ENCODE assay signal across 8 cellular contexts in genomic region chr3:52456169-52456799, GRCh38. TPM values are rescaled to one million over a fixed set of nuclear protein-coding genes. Genes with fewer than 3 reads are reported as not detected.
DNase-seq lines count a peak whose midpoint lies in the region; ATAC-seq and TF ChIP-seq lines count a peak whose summit lies in the region.

No MANE protein-coding gene starts in this region.

- POLR2A ChIA-PET in HEK293T (lab: Yijun Ruan, JAX), result interaction anchor here (1.0 to 1.6 kb wide), 3 partner anchors 8 to 80 kb away, joined by 3 to 6 read pairs (median 4); partner anchors contain the start of gene UQCC5

- TF ChIP-seq POLR2A in gastrocnemius medialis (IDR thresholded peaks at IDR 0.05), result no peak

- H3K4me3 Mint-ChIP-seq in activated naive CD8-positive, alpha-beta T cell treated with anti-CD3 and anti-CD28 coated beads, Interleukin-2, amount 50 U/mL, for 24 hours, result peak overlapping the region; percentile 94

- H3K79me2 ChIP-seq in ACC112 (ENCODE audit: control insufficient read depth, insufficient read depth, low read length, unreplicated experiment), result peaks cover 29% of the 10 kb centered on the region

- in situ Hi-C loops in gastrocnemius medialis (cut with MboI; ENCODE audit: low sequenced_read_pairs in 4 of 4), result no loop called here

- H3K4me1 ChIP-seq in ACC112 (ENCODE audit: control insufficient read depth, insufficient read depth, low read length, unreplicated experiment) (peaks cover 9% of the 10 kb centered on the region), right cardiac atrium (ENCODE audit: control insufficient read depth, insufficient read depth, low read length) (peaks cover 9% of the 10 kb centered on the region), gastrocnemius medialis (peaks cover 31 to 38% of the 10 kb centered on the region in 2 donors)

- H3K27me3 ChIP-seq in ACC112 (ENCODE audit: insufficient read depth, low read length) (no peaks in the 10 kb centered on the region), right cardiac atrium (ENCODE audit: control insufficient read depth, insufficient read depth) (no peaks in the 10 kb centered on the region), gastrocnemius medialis (no peaks in the 10 kb centered on the region)

- 7% methylated on average over 13 of the region's 13 CpGs for WGBS in right cardiac atrium

- H3K9me3 ChIP-seq in right cardiac atrium (ENCODE audit: control insufficient read depth, low read length) (no peaks in the 10 kb centered on the region), gastrocnemius medialis (no peaks in the 10 kb centered on the region)

- no peaks in the 10 kb centered on the region for H3K9me3 Mint-ChIP-seq in activated naive CD8-positive, alpha-beta T cell treated with anti-CD3 and anti-CD28 coated beads, Interleukin-2, amount 50 U/mL, for 24 hours

- H3K4me1 Mint-ChIP-seq in activated naive CD8-positive, alpha-beta T cell treated with anti-CD3 and anti-CD28 coated beads, Interleukin-2, amount 50 U/mL, for 24 hours, result peaks cover 41% of the 10 kb centered on the region

- ATAC-seq in activated naive CD8-positive, alpha-beta T cell treated with anti-CD3 and anti-CD28 coated beads, Interleukin-2, amount 50 U/mL, for 24 hours, result no peak
- peak; percentile 20 to 61 for ATAC-seq in right cardiac atrium
- ATAC-seq in gastrocnemius medialis, result no peak
- no peak for ATAC-seq in GM21737 (IDR thresholded peaks at IDR 0.05; ENCODE audit: unreplicated experiment)
- no peak for ATAC-seq in HG03457 (IDR thresholded peaks at IDR 0.05; ENCODE audit: unreplicated experiment)

- intact Hi-C loops in right cardiac atrium (cut with DNase I), result no loop called here
- intact Hi-C loops in gastrocnemius medialis (cut with DNase I; ENCODE audit: low total_unique reads), result loop anchor here (10.0 kb wide), 2 partner anchors 171 to 389 kb away; partner anchors contain the start of gene GLYCTK

- H3K27ac ChIP-seq in ACC112 (ENCODE audit: low read depth, low read length) (peak overlapping the region; percentile 12; the same call in 1 of the 2 replicates), right cardiac atrium (ENCODE audit: low read length) (peak overlapping the region; percentile 81), gastrocnemius medialis (peak overlapping the region; percentile 94 to 99 (median 97))

- H2AFZ ChIP-seq in ACC112 (ENCODE audit: low read length, unreplicated experiment), result peak overlapping the region; percentile 64

- no peak for TF ChIP-seq CTCF in gastrocnemius medialis (IDR thresholded peaks at IDR 0.05 in 4 of 5, conservative IDR thresholded peaks at IDR 0.05 in 1 of 5)

- CTCF ChIA-PET in HEK293T (lab: Yijun Ruan, JAX), result no interaction called here

- H3K27me3 Mint-ChIP-seq in activated naive CD8-positive, alpha-beta T cell treated with anti-CD3 and anti-CD28 coated beads, Interleukin-2, amount 50 U/mL, for 24 hours, result no peaks in the 10 kb centered on the region

- H3K27ac Mint-ChIP-seq in activated naive CD8-positive, alpha-beta T cell treated with anti-CD3 and anti-CD28 coated beads, Interleukin-2, amount 50 U/mL, for 24 hours, result peak overlapping the region; percentile 95

- DNase-seq in HEK293T (ENCODE audit: extremely low spot score) (peak; percentile 39), right cardiac atrium (peak in 2 of 3 donors; percentile 77 to 79), gastrocnemius medialis (no peak), SKM-1 treated with dmso at 0.1 percent for 144 hours (lab: John Stamatoyannopoulos, UW; ENCODE audit: unreplicated experiment) (no peak)
- no peak for DNase-seq in activated naive CD8-positive, alpha-beta T cell treated with anti-CD3 and anti-CD28 coated beads, Interleukin-2, amount 50 U/mL, for 24 hours

- H3K4me3 ChIP-seq in ACC112 (ENCODE audit: low read depth, low read length), result peak overlapping the region; percentile 97
- peak overlapping the region; percentile 85 for H3K4me3 ChIP-seq in right cardiac atrium (ENCODE audit: low read length)
- H3K4me3 ChIP-seq in gastrocnemius medialis, result peak overlapping the region; percentile 73 to 95 (median 86)

- peaks cover 14% of the 10 kb centered on the region for H3K36me3 Mint-ChIP-seq in activated naive CD8-positive, alpha-beta T cell treated with anti-CD3 and anti-CD28 coated beads, Interleukin-2, amount 50 U/mL, for 24 hours (ENCODE audit: low read depth)

- H3K36me3 ChIP-seq in ACC112 (ENCODE audit: insufficient read depth, low read length) (peaks cover 21% of the 10 kb centered on the region), gastrocnemius medialis (peaks cover 0 to 35% of the 10 kb centered on the region in 2 donors)

TF ChIP-seq in HEK293T, 16 proteins besides CTCF, POLR2A, EP300 and RAD21:
- no peak for TF ChIP-seq ARNT (IDR thresholded peaks at IDR 0.05)
- TF ChIP-seq PKNOX1 (IDR thresholded peaks at IDR 0.05), result no peak
- no peak for TF ChIP-seq BHLHE40 (IDR thresholded peaks at IDR 0.05; ENCODE audit: borderline replicate concordance)
- TF ChIP-seq L3MBTL2 (conservative IDR thresholded peaks at IDR 0.05), result no peak
- no peak for TF ChIP-seq SP1 (IDR thresholded peaks at IDR 0.05)
- no peak for TF ChIP-seq ELF4 (IDR thresholded peaks at IDR 0.05)
- TF ChIP-seq NFRKB (IDR thresholded peaks at IDR 0.05), result no peak
- TF ChIP-seq FOXM1 (IDR thresholded peaks at IDR 0.05; ENCODE audit: borderline replicate concordance), result no peak
- TF ChIP-seq SUZ12 (IDR thresholded peaks at IDR 0.05), result no peak
- no peak for TF ChIP-seq FOXK2 (IDR thresholded peaks at IDR 0.05)

RNA-seq across cellular contexts. Expression of gene NISCH, which starts 0.9 kb away (rescaled TPM):
- total RNA-seq in right cardiac atrium (10 to 100 TPM; 48.6 to 59.2 (median 53.0) TPM), gastrocnemius medialis (10 to 100 TPM; 19.2 to 38.3 (median 25.0) TPM)
- 31.2 TPM for polyA plus RNA-seq in right cardiac atrium

RNA-seq across cellular contexts. Expression of gene TNNC1, which starts 2.4 kb away (rescaled TPM):
- 1,000 to 10,000 TPM; 2,349 to 3,477 (median 2,851) TPM for total RNA-seq in right cardiac atrium
- 6,305 TPM for polyA plus RNA-seq in right cardiac atrium
- total RNA-seq in gastrocnemius medialis, result over 10,000 TPM in 1 of 4 donors, 1,000 to 10,000 TPM in 3; 5,017 to 11,453 (median 7,253) TPM

RNA-seq across cellular contexts. Expression of gene SEMA3G, which starts 11.4 kb away (rescaled TPM):
- total RNA-seq in right cardiac atrium (10 to 100 TPM in 1 of 4 donors, 1 to 10 TPM in 3; 4.7 to 13.1 (median 8.3) TPM), gastrocnemius medialis (10 to 100 TPM in 3 of 4 donors, 1 to 10 TPM in 1; 3.8 to 20.3 (median 13.1) TPM)
- polyA plus RNA-seq in right cardiac atrium, result 11.2 TPM

RNA-seq across cellular contexts. Expression of gene STAB1, which starts 38.9 kb away (rescaled TPM):
- 100 to 1,000 TPM in 2 of 4 donors, 10 to 100 TPM in 2; 91.9 to 159 (median 101) TPM for total RNA-seq in right cardiac atrium
- polyA plus RNA-seq in right cardiac atrium, result 69.5 TPM
- 10 to 100 TPM; 10.3 to 27.2 (median 23.3) TPM for total RNA-seq in gastrocnemius medialis

RNA-seq across cellular contexts. Expression of gene PHF7, which starts 45.8 kb away (rescaled TPM):
- total RNA-seq in right cardiac atrium (10 to 100 TPM; 15.9 to 28.5 (median 18.3) TPM), gastrocnemius medialis (10 to 100 TPM in 1 of 4 donors, 1 to 10 TPM in 3; 3.1 to 11.4 (median 6.8) TPM)
- 10.9 TPM for polyA plus RNA-seq in right cardiac atrium

Comparison
In these comparisons a context has a peak if more than half of its experiments do, and no peak if none do; other contexts are left out.
1. H3K27ac ChIP-seq: peak in every context shown above with its lines; median percentile 97 in gastrocnemius medialis; 81 in right cardiac atrium; 12 in ACC112.
2. DNase-seq: peak in HEK293T (single experiment) and right cardiac atrium (2 of 3); none in activated naive CD8-positive, alpha-beta T cell treated with anti-CD3 and anti-CD28 coated beads, Interleukin-2, amount 50 U/mL, for 24 hours (single experiment), gastrocnemius medialis (0 of 2) and SKM-1 treated with dmso at 0.1 percent for 144 hours (single experiment).
3. ATAC-seq: peak in right cardiac atrium (2 of 2); none in activated naive CD8-positive, alpha-beta T cell treated with anti-CD3 and anti-CD28 coated beads, Interleukin-2, amount 50 U/mL, for 24 hours (single experiment), gastrocnemius medialis (0 of 2), GM21737 (single experiment) and HG03457 (single experiment).
4. Peak in every context shown above with its lines, with median percentiles within 50 percentile points of each other: H3K4me3 ChIP-seq.